1 cellular context compared by ENCODE assay signal in the genomic region with DNA sequence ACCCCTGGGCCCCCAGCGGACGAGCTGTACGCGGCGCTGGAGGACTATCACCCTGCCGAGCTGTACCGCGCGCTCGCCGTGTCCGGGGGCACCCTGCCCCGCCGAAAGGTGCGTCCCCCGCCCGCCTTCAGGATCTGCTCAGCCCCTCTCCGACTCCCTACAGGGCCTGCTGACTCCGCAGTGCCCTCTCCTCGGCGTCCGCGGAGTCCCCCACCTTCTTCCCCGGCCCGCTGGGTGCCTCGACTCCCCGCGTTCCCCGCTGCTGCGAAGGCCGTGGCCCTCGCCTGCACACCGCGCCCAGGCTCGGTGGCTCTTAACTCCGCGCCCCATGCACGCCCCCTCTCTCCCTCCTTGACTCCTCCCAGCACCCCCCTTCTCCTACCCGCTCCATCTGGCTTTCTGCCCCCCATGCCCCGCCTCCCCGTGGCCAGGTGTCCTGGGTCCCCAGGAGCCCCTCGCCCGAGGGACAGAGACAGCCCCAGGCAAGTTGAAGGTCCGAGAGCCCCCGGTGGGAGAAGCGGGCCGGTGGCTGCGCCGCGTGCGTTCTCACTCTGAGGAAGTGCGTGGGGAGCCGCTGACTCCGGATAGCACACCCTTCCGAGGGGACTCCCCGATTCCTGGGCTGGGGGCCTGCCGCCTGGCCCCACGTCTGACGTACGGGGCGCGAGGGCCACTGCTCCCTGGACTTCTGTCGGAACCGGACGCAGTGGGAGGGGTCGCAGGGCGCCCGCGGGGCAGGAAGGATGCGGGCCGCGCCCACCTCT.
TF ChIP-seq lines count a peak whose summit lies in the region.

No MANE protein-coding gene starts in this region.

TF ChIP-seq in IMR-90, 13 proteins besides CTCF, POLR2A, EP300 and RAD21:
- TF ChIP-seq RFX5 (IDR thresholded peaks at IDR 0.05; ENCODE audit: low read depth, low read length) (no peak), MXI1 (IDR thresholded peaks at IDR 0.05; ENCODE audit: borderline replicate concordance, low read depth, low read length) (no peak), NFE2L2 (IDR thresholded peaks at IDR 0.05; ENCODE audit: low read depth, low read length) (no peak), RCOR1 (IDR thresholded peaks at IDR 0.05; ENCODE audit: insufficient replicate concordance, low read length) (no peak), CEBPB (IDR thresholded peaks at IDR 0.05; ENCODE audit: low read depth, low read length) (no peak), CHD1 (IDR thresholded peaks at IDR 0.05; ENCODE audit: low read depth, low read length) (no peak), MAFK (IDR thresholded peaks at IDR 0.05; ENCODE audit: low read depth, low read length) (no peak), BHLHE40 (IDR thresholded peaks at IDR 0.05; ENCODE audit: low read depth, low read length) (no peak), FOS (IDR thresholded peaks at IDR 0.05; ENCODE audit: low read depth, low read length) (no peak)
